Comparison of ENCODE assay signal across 20 cellular contexts in genomic region chr6:141123084-141123483, GRCh38.
DNase-seq lines count a peak whose midpoint lies in the region; ATAC-seq and TF ChIP-seq lines count a peak whose summit lies in the region.
"Had no signal": no experiment of that assay in that cellular context is flagged by ENCODE, and none has a peak within 500 bp of the region (broad histone marks: within the 10 kb centered on the region; RNA-seq: fewer than 3 reads in every experiment).

No MANE protein-coding gene starts in this region.

- H3K9ac ChIP-seq in parathyroid adenoma, result no peak overlapping the region

- peak; percentile 41 for ATAC-seq in GM19351 (IDR thresholded peaks at IDR 0.05; ENCODE audit: unreplicated experiment)
- ATAC-seq in HG02973 (IDR thresholded peaks at IDR 0.05; ENCODE audit: unreplicated experiment), result peak; percentile 50
- ATAC-seq: activated CD4-positive, alpha-beta T cell treated with anti-CD3 and anti-CD28 coated beads for 36 hours; heart left ventricle; mucosa of descending colon; stimulated activated effector memory CD8-positive, alpha-beta T cell treated with anti-CD3 and anti-CD28 coated beads, Interleukin-12 subunit alpha, Interleukin-12 subunit beta, amount 100 ng/mL, for 72 hours had no signal

- no peaks in the 10 kb centered on the region for H4K20me1 ChIP-seq in PC-9 (ENCODE audit: insufficient read depth)

- intact Hi-C loops in PC-9 (cut with micrococcal nuclease; ENCODE audit: unreplicated experiment) (no loop called here), ascending aorta (cut with DNase I) (no loop called here)

- H3K79me2 ChIP-seq in PC-9 (ENCODE audit: low read depth) (no peaks in the 10 kb centered on the region), parathyroid adenoma (no peaks in the 10 kb centered on the region)

- BruUV-seq in PC-9 (replicated peaks; lab: Mats Ljungman, UMichigan), result no TSS peak

- CTCF ChIA-PET in PC-9 (lab: Charles Lee), result no interaction called here

- DNase-seq in PC-9 (no peak), ascending aorta (ENCODE audit: low spot score in 2 of 2) (no peak), AML-193 (lab: John Stamatoyannopoulos, UW) (no peak)
- no peak for DNase-seq in activated CD4-positive, alpha-beta T cell treated with anti-CD3 and anti-CD28 coated beads for 1 hour
- DNase-seq: activated CD4-positive, alpha-beta T cell treated with anti-CD3 and anti-CD28 coated beads for 36 hours; activated naive CD4-positive, alpha-beta T cell treated with anti-CD3 and anti-CD28 coated beads, Interleukin-2, amount 10 ng/mL, durations not matched to agents 7 days and 5 days; activated T-cell treated with anti-CD3 and anti-CD28 coated beads, Interleukin-2, amount 50 U/mL, for 48 hours; amygdala; caudate nucleus; CD4-positive, CD25-positive, alpha-beta regulatory T cell; heart left ventricle; Karpas-422; mucosa of descending colon; NCI-H187 treated with DMSO at 0.1 percent for 48 hours; stimulated activated CD4-positive, alpha-beta T cell treated with anti-CD3 and anti-CD28 coated beads, Interleukin-1b, Interleukin-23, amount 100 ng/mL, for 48 hours had no signal

- H3K9me2 ChIP-seq in PC-9 (ENCODE audit: insufficient read depth), result no peaks in the 10 kb centered on the region

- H3K4me3 ChIP-seq in PC-9, result no peak overlapping the region
- H3K4me3 ChIP-seq in parathyroid adenoma (ENCODE audit: low read depth, low read length), result no peak overlapping the region
- no peak overlapping the region for H3K4me3 ChIP-seq in ascending aorta
- H3K4me3 ChIP-seq: heart left ventricle, mucosa of descending colon, suprapubic skin had no signal

- no peaks in the 10 kb centered on the region for H3K4me1 ChIP-seq in PC-9 (replicated peaks; ENCODE audit: insufficient read depth)
- no peaks in the 10 kb centered on the region for H3K4me1 ChIP-seq in parathyroid adenoma
- H3K4me1 ChIP-seq in ascending aorta, result peaks cover under 1 to 2% of the 10 kb centered on the region in 2 donors
- H3K4me1 ChIP-seq: heart left ventricle, suprapubic skin had no signal

- H3F3A ChIP-seq in PC-9 (ENCODE audit: insufficient read depth, low read depth), result no peaks in the 10 kb centered on the region

- H2AFZ ChIP-seq in PC-9, result peak overlapping the region; percentile 25; the same call in 1 of the 2 replicates
- H2AFZ ChIP-seq in parathyroid adenoma, result peak overlapping the region; percentile 34

- no peaks in the 10 kb centered on the region for H3K27me3 ChIP-seq in PC-9 (ENCODE audit: insufficient read depth, low read depth)
- no peaks in the 10 kb centered on the region for H3K27me3 ChIP-seq in parathyroid adenoma (ENCODE audit: control insufficient read depth, insufficient read depth, low read length)
- no peaks in the 10 kb centered on the region for H3K27me3 ChIP-seq in ascending aorta
- H3K27me3 ChIP-seq: heart left ventricle, suprapubic skin had no signal

- TF ChIP-seq CTCF in PC-9 (conservative IDR thresholded peaks at IDR 0.05) (no peak), parathyroid adenoma (IDR thresholded peaks at IDR 0.05) (no peak), ascending aorta (IDR thresholded peaks at IDR 0.05) (no peak)

- POLR2A ChIA-PET in PC-9 (lab: Charles Lee; ENCODE audit: unreplicated experiment), result no interaction called here

- H3K36me3 ChIP-seq in PC-9 (ENCODE audit: low read depth), result no peaks in the 10 kb centered on the region
- no peaks in the 10 kb centered on the region for H3K36me3 ChIP-seq in parathyroid adenoma (ENCODE audit: control insufficient read depth, insufficient read depth, low read length)
- no peaks in the 10 kb centered on the region for H3K36me3 ChIP-seq in ascending aorta
- H3K36me3 ChIP-seq: heart left ventricle, suprapubic skin had no signal

- H3K4me2 ChIP-seq in PC-9 (no peak overlapping the region), parathyroid adenoma (ENCODE audit: low read length) (no peak overlapping the region)

- H3K27ac ChIP-seq in PC-9 (no peak overlapping the region), parathyroid adenoma (no peak overlapping the region), ascending aorta (no peak overlapping the region)
- H3K27ac ChIP-seq: heart left ventricle, suprapubic skin had no signal

- no peaks in the 10 kb centered on the region for H3K9me3 ChIP-seq in PC-9 (ENCODE audit: insufficient read depth, low read depth)
- no peaks in the 10 kb centered on the region for H3K9me3 ChIP-seq in parathyroid adenoma (ENCODE audit: control insufficient read depth, low read length)
- no peaks in the 10 kb centered on the region for H3K9me3 ChIP-seq in ascending aorta
- H3K9me3 ChIP-seq: heart left ventricle, mucosa of descending colon, suprapubic skin had no signal
